In the genomic region with DNA sequence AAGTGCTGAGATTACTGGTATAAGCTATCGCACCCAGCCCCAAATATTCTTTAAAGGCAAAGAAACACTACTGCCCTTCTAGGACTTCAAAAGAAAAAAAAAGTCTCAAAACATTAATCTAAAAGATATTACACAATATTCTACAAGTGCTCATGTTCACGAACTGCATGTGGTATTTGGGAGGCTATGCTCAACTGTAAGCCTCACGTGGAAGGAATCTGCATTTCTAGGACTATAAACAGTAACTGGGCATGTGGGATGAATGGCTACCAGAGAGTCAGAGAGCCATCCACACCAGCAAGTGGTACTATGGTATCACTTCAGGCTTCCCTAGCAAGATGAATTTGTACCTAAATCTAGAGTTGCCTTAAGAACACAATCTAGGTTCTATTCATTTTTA, we compare ENCODE assay signal across 17 cellular contexts. TPM values are rescaled to one million over a fixed set of nuclear protein-coding genes. Genes with fewer than 3 reads are reported as not detected.
DNase-seq lines count a peak whose midpoint lies in the region; ATAC-seq and TF ChIP-seq lines count a peak whose summit lies in the region.
"Had no signal": no experiment of that assay in that cellular context is flagged by ENCODE, and none has a peak within 500 bp of the region (broad histone marks: within the 10 kb centered on the region; RNA-seq: fewer than 3 reads in every experiment).

No MANE protein-coding gene starts in this region.

- TF ChIP-seq CTCF in 22Rv1 (IDR thresholded peaks at IDR 0.05) = no peak

- peaks cover 22% of the 10 kb centered on the region for H3K4me1 ChIP-seq in CD4-positive, CD25-positive, alpha-beta regulatory T cell (ENCODE audit: control insufficient read depth, insufficient read depth, low read length, poor library complexity, severe bottlenecking)

- no peaks in the 10 kb centered on the region for H3K27me3 Mint-ChIP-seq in CD4-positive, CD25-positive, alpha-beta regulatory T cell
- H3K27me3 Mint-ChIP-seq in activated T-helper 2 cell treated with anti-CD3 and anti-CD28 coated beads, Interferon-gamma antibody, Interleukin-2, Interleukin-4, amounts not matched to agents 10 μg/mL and 5 μg/mL and 100 μg/mL, durations not matched to agents 14 hours and 24 hours and 36 hours (ENCODE audit: low read depth) = no peaks in the 10 kb centered on the region
- H3K27me3 Mint-ChIP-seq: B cell; CD4-positive, alpha-beta memory T cell had no signal

- H3K36me3 Mint-ChIP-seq in CD4-positive, CD25-positive, alpha-beta regulatory T cell = peaks cover 36% of the 10 kb centered on the region
- peaks cover 53% of the 10 kb centered on the region for H3K36me3 Mint-ChIP-seq in activated T-helper 2 cell treated with anti-CD3 and anti-CD28 coated beads, Interferon-gamma antibody, Interleukin-2, Interleukin-4, amounts not matched to agents 10 μg/mL and 5 μg/mL and 100 μg/mL, durations not matched to agents 14 hours and 24 hours and 36 hours (ENCODE audit: low read depth)

- no peaks in the 10 kb centered on the region for H3K9me3 Mint-ChIP-seq in CD4-positive, CD25-positive, alpha-beta regulatory T cell
- no peaks in the 10 kb centered on the region for H3K9me3 Mint-ChIP-seq in activated T-helper 2 cell treated with anti-CD3 and anti-CD28 coated beads, Interferon-gamma antibody, Interleukin-2, Interleukin-4, amounts not matched to agents 10 μg/mL and 5 μg/mL and 100 μg/mL, durations not matched to agents 14 hours and 24 hours and 36 hours
- H3K9me3 Mint-ChIP-seq: CD4-positive, alpha-beta memory T cell; GM23338 had no signal

- no peaks in the 10 kb centered on the region for H3K27me3 ChIP-seq in CD4-positive, CD25-positive, alpha-beta regulatory T cell (ENCODE audit: control insufficient read depth, insufficient read depth, low read length)

- peak overlapping the region in 2 of 3 donors; percentile 42 to 76 for H3K27ac Mint-ChIP-seq in CD4-positive, CD25-positive, alpha-beta regulatory T cell
- peak overlapping the region; percentile 22 for H3K27ac Mint-ChIP-seq in activated T-helper 2 cell treated with anti-CD3 and anti-CD28 coated beads, Interferon-gamma antibody, Interleukin-2, Interleukin-4, amounts not matched to agents 10 μg/mL and 5 μg/mL and 100 μg/mL, durations not matched to agents 14 hours and 24 hours and 36 hours
- H3K27ac Mint-ChIP-seq: B cell, GM23338 had no signal

- H3K4me3 Mint-ChIP-seq in CD4-positive, CD25-positive, alpha-beta regulatory T cell = peak overlapping the region in 1 of 4 donors; percentile 76
- no peak overlapping the region for H3K4me3 Mint-ChIP-seq in activated T-helper 2 cell treated with anti-CD3 and anti-CD28 coated beads, Interferon-gamma antibody, Interleukin-2, Interleukin-4, amounts not matched to agents 10 μg/mL and 5 μg/mL and 100 μg/mL, durations not matched to agents 14 hours and 24 hours and 36 hours (ENCODE audit: low read depth)
- H3K4me3 Mint-ChIP-seq: B cell; CD4-positive, alpha-beta memory T cell; GM23338 had no signal

- H3K9me3 ChIP-seq in CD4-positive, CD25-positive, alpha-beta regulatory T cell (ENCODE audit: control insufficient read depth in 2 of 2, low read length in 2 of 2) = no peaks in the 10 kb centered on the region

- peaks cover 43% of the 10 kb centered on the region for H3K36me3 ChIP-seq in CD4-positive, CD25-positive, alpha-beta regulatory T cell (ENCODE audit: control insufficient read depth, insufficient read depth, low read length)

- no peak overlapping the region for H3K4me3 ChIP-seq in CD4-positive, CD25-positive, alpha-beta regulatory T cell (ENCODE audit: low read depth, low read length)
- H3K4me3 ChIP-seq: GM23338 had no signal

- no peak for ATAC-seq in CD4-positive, CD25-positive, alpha-beta regulatory T cell (ENCODE audit: low read depth in 2 of 2)
- no peak for ATAC-seq in GM21367 (IDR thresholded peaks at IDR 0.05; ENCODE audit: unreplicated experiment)
- ATAC-seq: GM23338, HCT116 had no signal

- intact Hi-C loops in activated T-helper 2 cell treated with anti-CD3 and anti-CD28 coated beads, Interferon-gamma antibody, Interleukin-2, Interleukin-4, amounts not matched to agents 10 μg/mL and 5 μg/mL and 100 μg/mL, durations not matched to agents 14 hours and 24 hours and 36 hours (cut with micrococcal nuclease) = no loop called here

- no peak for DNase-seq in CD4-positive, CD25-positive, alpha-beta regulatory T cell
- no peak for DNase-seq in activated T-helper 2 cell treated with anti-CD3 and anti-CD28 coated beads, Interferon-gamma antibody, Interleukin-2, Interleukin-4, amounts not matched to agents 10 μg/mL and 5 μg/mL and 100 μg/mL, durations not matched to agents 14 hours and 24 hours and 36 hours (ENCODE audit: low spot score)
- DNase-seq in myocyte (ENCODE audit: low read depth) = peak; percentile 15
- DNase-seq in NCI-H748 treated with DMSO at 0.1 percent for 48 hours (lab: John Stamatoyannopoulos, UW) = no peak
- DNase-seq in HK-2 (ENCODE audit: unreplicated experiment) = no peak
- DNase-seq: CD4-positive, alpha-beta memory T cell; NCI-H1417 treated with DMSO at 0.1 percent for 48 hours; NCI-H1930; NCI-H526 treated with DMSO at 0.1 percent for 48 hours; NK-92 treated with Interleukin-12 subunit alpha and Interleukin-12 subunit beta, amount 100 ng/mL, for 24 hours; SHP77 treated with DMSO at 0.1 percent for 48 hours had no signal

- H3K4me1 Mint-ChIP-seq in CD4-positive, CD25-positive, alpha-beta regulatory T cell = peaks cover 31 to 72% (median 48%) of the 10 kb centered on the region in 4 donors
- peaks cover 44% of the 10 kb centered on the region for H3K4me1 Mint-ChIP-seq in activated T-helper 2 cell treated with anti-CD3 and anti-CD28 coated beads, Interferon-gamma antibody, Interleukin-2, Interleukin-4, amounts not matched to agents 10 μg/mL and 5 μg/mL and 100 μg/mL, durations not matched to agents 14 hours and 24 hours and 36 hours (ENCODE audit: low read depth)
- H3K4me1 Mint-ChIP-seq: B cell had no signal

- H3K27ac ChIP-seq in 22Rv1 = peak overlapping the region; percentile 27; the same call in 1 of the 2 replicates
- H3K27ac ChIP-seq in CD4-positive, CD25-positive, alpha-beta regulatory T cell (ENCODE audit: insufficient read depth, low read length, poor library complexity, severe bottlenecking) = no peak overlapping the region
- H3K27ac ChIP-seq: HL-60 had no signal

RNA-seq across cellular contexts. Expression of a gene that starts 50.0 kb away (rescaled TPM):
- 55.0 TPM for total RNA-seq in CD4-positive, CD25-positive, alpha-beta regulatory T cell
- polyA plus RNA-seq in CD4-positive, CD25-positive, alpha-beta regulatory T cell = 100 to 1,000 TPM in 2 of 4 donors, 10 to 100 TPM in 2; 27.5 to 157 (median 106) TPM
- total RNA-seq in activated T-helper 2 cell treated with anti-CD3 and anti-CD28 coated beads, Interferon-gamma antibody, Interleukin-2, Interleukin-4, amounts not matched to agents 10 μg/mL and 5 μg/mL and 100 μg/mL, durations not matched to agents 14 hours and 24 hours and 36 hours = 88.1 and 90.9 TPM in 2 replicates
- total RNA-seq in myocyte = 10.3 and 13.4 TPM in 2 replicates
- 11.7 TPM for polyA plus RNA-seq in myocyte (2012)
